15 cellular contexts compared by ENCODE assay signal in the genomic region with DNA sequence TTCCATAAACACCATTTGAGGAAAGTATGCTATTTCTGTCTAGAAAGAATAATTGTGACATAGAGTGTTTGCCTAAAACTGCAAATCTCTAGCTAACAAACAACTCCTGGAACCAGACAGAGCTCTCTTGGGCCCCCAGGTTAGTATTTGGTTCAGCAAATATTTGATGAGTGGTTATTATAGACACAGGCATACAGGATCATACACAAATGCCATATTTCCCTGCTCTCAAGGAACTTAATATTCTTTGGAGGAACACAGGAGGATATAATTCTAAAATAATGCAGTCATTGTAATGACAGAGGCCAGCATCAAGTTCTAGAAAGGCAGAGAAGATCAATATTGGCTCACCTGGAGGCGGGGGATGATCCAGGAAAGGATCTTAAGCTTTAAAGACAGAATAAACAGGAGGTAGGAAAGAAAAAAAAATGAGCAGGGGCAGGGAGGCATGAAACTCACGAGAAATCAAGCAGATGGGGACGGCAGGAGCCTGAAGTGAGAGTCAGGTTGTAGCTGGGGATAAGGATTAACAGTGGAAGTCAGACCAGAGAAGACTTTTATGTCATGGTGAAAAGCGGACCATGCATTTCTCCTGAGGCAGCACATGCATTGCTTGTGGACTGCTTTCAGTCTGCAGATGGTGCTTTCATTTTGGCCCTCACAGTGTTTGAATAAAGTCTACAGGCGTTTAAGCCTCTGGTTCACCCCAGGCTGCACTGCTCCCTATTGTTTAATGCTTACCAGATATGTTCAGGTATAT.
DNase-seq lines count a peak whose midpoint lies in the region; ATAC-seq, FAIRE-seq and TF ChIP-seq lines count a peak whose summit lies in the region.
"Had no signal": no experiment of that assay in that cellular context is flagged by ENCODE, and none has a peak within 500 bp of the region (broad histone marks: within the 10 kb centered on the region; RNA-seq: fewer than 3 reads in every experiment).

No MANE protein-coding gene starts in this region.

- peak; percentile 64 for FAIRE-seq in islet of Langerhans (lab: Jason Lieb, UNC)

- ATAC-seq in GM18907 (IDR thresholded peaks at IDR 0.05; ENCODE audit: unreplicated experiment), result no peak
- no peak for ATAC-seq in GM19324 (IDR thresholded peaks at IDR 0.05; ENCODE audit: low FRiP score, unreplicated experiment)
- ATAC-seq: activated T-cell treated with anti-CD3 and anti-CD28 coated beads, Interleukin-2, amount 50 U/mL, for 4 hours; SK-N-SH treated with all-trans-retinoic acid at 6 μM for 48 hours had no signal

- H3K27ac ChIP-seq in C4-2B, result peak overlapping the region; percentile 97
- H3K27ac ChIP-seq: ovary, tibial nerve had no signal

- DNase-seq in LNCaP clone FGC (ENCODE audit: low read depth) (peak; percentile 91), NCI-H774 (lab: John Stamatoyannopoulos, UW) (peak; percentile 16), GM19240 (ENCODE audit: insufficient read length, low spot score) (no peak), NCI-H2171 (lab: John Stamatoyannopoulos, UW) (no peak)
- DNase-seq: ACHN; activated T-cell treated with anti-CD3 and anti-CD28 coated beads, Interleukin-2, amount 50 U/mL, for 4 hours; NCI-H2227 treated with DMSO at 0.1 percent for 48 hours; ovary had no signal

- TF ChIP-seq CTCF in C4-2B (conservative IDR thresholded peaks at IDR 0.05) (no peak), LNCaP clone FGC (IDR thresholded peaks at IDR 0.05; ENCODE audit: control insufficient read depth, extremely low read depth, insufficient read depth) (no peak)

- H3K4me3 ChIP-seq in LNCaP clone FGC (ENCODE audit: low read depth, low read length), result no peak overlapping the region
- H3K4me3 ChIP-seq: ovary, skin epidermis, tibial nerve had no signal

Comparison
In these comparisons a context has a peak if more than half of its experiments do, and no peak if none do; other contexts are left out.
1. DNase-seq: peak in LNCaP clone FGC (single experiment) and NCI-H774 (single experiment); none in GM19240 (single experiment) and NCI-H2171 (single experiment).